In the genomic region with DNA sequence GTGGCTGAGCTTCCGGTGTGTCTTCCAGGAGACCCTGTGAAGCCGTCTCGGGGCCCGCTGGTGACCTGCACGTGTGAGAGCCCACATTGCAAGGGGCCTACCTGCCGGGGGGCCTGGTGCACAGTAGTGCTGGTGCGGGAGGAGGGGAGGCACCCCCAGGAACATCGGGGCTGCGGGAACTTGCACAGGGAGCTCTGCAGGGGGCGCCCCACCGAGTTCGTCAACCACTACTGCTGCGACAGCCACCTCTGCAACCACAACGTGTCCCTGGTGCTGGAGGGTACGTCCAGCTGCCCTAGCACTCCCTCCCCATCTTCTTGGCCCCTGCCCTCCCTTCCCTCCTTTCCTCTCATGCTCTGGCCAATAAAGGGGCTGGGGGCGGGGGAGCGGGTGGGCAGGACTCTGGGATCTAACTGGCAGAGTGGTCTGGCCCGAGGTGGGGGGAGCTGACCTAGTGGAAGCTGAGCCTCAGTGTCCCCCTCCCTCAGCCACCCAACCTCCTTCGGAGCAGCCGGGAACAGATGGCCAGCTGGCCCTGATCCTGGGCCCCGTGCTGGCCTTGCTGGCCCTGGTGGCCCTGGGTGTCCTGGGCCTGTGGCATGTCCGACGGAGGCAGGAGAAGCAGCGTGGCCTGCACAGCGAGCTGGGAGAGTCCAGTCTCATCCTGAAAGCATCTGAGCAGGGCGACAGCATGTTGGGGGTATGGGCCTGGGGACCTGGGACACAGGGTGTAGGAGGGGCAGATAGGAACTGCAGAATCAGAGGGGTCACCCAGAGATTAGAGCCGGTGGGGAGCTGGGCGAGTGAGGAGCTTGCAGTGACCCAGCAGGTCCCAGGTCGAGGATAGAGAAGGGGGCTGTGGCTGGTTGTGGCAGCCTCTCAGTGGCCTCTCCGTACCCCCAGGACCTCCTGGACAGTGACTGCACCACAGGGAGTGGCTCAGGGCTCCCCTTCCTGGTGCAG, we compare ENCODE assay signal across 15 cellular contexts. TPM values are rescaled to one million over a fixed set of nuclear protein-coding genes. Genes with fewer than 3 reads are reported as not detected.
DNase-seq lines count a peak whose midpoint lies in the region; ATAC-seq and TF ChIP-seq lines count a peak whose summit lies in the region.
"Had no signal": no experiment of that assay in that cellular context is flagged by ENCODE, and none has a peak within 500 bp of the region (broad histone marks: within the 10 kb centered on the region; RNA-seq: fewer than 3 reads in every experiment).

No MANE protein-coding gene starts in this region.

- no peaks in the 10 kb centered on the region for H3K9me3 ChIP-seq in DOHH2 (ENCODE audit: control insufficient read depth, insufficient read depth, low read length)
- H3K9me3 ChIP-seq in OCI-LY1 (ENCODE audit: low read length), result no peaks in the 10 kb centered on the region
- H3K9me3 ChIP-seq in psoas muscle, result no peaks in the 10 kb centered on the region

- H4K20me1 ChIP-seq in DOHH2 (ENCODE audit: control insufficient read depth, insufficient read depth, low read depth, low read length) (no peaks in the 10 kb centered on the region), OCI-LY1 (ENCODE audit: insufficient read depth, low read length) (no peaks in the 10 kb centered on the region)

- peak; percentile 47 for TF ChIP-seq CTCF in DOHH2 (IDR thresholded peaks at IDR 0.05; ENCODE audit: low read depth, low read length, poor library complexity, severe bottlenecking)
- TF ChIP-seq CTCF in OCI-LY1 (IDR thresholded peaks at IDR 0.05; ENCODE audit: low read length), result peak; percentile 38
- TF ChIP-seq CTCF in psoas muscle (IDR thresholded peaks at IDR 0.05), result no peak

- intact Hi-C loops in Right ventricle myocardium superior (cut with DNase I), result no loop called here
- intact Hi-C loops in psoas muscle (cut with DNase I), result no loop called here

- WGBS in psoas muscle, 3 donors, result 58 to 68% (median 63%) methylated on average over 28 to 30 of the region's 30 CpGs

- H3K27me3 ChIP-seq in DOHH2 (ENCODE audit: control insufficient read depth, low read length) (peaks cover 3% of the 10 kb centered on the region; the same call in 1 of the 2 replicates), OCI-LY1 (ENCODE audit: insufficient read depth, low read length) (no peaks in the 10 kb centered on the region; the same call in 1 of the 2 replicates), psoas muscle (ENCODE audit: insufficient read depth in 3 of 3, low read length in 2 of 3) (peaks cover 0 to under 1% (median 0%) of the 10 kb centered on the region in 3 donors)

- H3K36me3 ChIP-seq in DOHH2 (ENCODE audit: control insufficient read depth, low read length) (no peaks in the 10 kb centered on the region), OCI-LY1 (ENCODE audit: insufficient read depth, low read length) (no peaks in the 10 kb centered on the region), psoas muscle (ENCODE audit: insufficient read depth in 1 of 2, low read depth in 1 of 2) (peaks cover 0 to 11% of the 10 kb centered on the region in 2 donors)

- DNase-seq in Right ventricle myocardium superior, result peak; percentile 50
- DNase-seq in psoas muscle, result no peak
- no peak for DNase-seq in NCI-H187 treated with DMSO at 0.1 percent for 48 hours (lab: John Stamatoyannopoulos, UW)
- DNase-seq in DMS79 treated with DMSO at 0.1 percent for 48 hours (lab: John Stamatoyannopoulos, UW), result no peak
- DNase-seq in GM03348 (ENCODE audit: low spot score), result no peak
- DNase-seq: activated CD4-positive, CD25-positive, alpha-beta regulatory T cell; activated T-cell treated with anti-CD3 and anti-CD28 coated beads, Interleukin-2, amount 50 U/mL, for 4 hours; NCI-H2171 had no signal

- H3K9ac ChIP-seq in OCI-LY1 (ENCODE audit: low read length), result no peak overlapping the region
- H3K9ac ChIP-seq: KMS-11 had no signal

- H3K79me2 ChIP-seq in DOHH2 (ENCODE audit: control insufficient read depth, low read length) (no peaks in the 10 kb centered on the region), OCI-LY1 (ENCODE audit: insufficient read depth, low read length) (no peaks in the 10 kb centered on the region)

- H3K4me1 ChIP-seq in DOHH2 (ENCODE audit: control insufficient read depth, low read length) (no peaks in the 10 kb centered on the region), OCI-LY1 (ENCODE audit: insufficient read depth, low read length, severe bottlenecking) (no peaks in the 10 kb centered on the region), psoas muscle (peaks cover 12% of the 10 kb centered on the region)

- H3K9me2 ChIP-seq in DOHH2 (replicated peaks; ENCODE audit: control insufficient read depth, low read length) (no peaks in the 10 kb centered on the region), OCI-LY1 (ENCODE audit: low read depth, low read length) (no peaks in the 10 kb centered on the region)

- H2AFZ ChIP-seq in OCI-LY1 (ENCODE audit: low read length), result no peak overlapping the region

- H3K4me3 ChIP-seq in DOHH2 (ENCODE audit: low read length), result no peak overlapping the region
- H3K4me3 ChIP-seq in OCI-LY1 (ENCODE audit: low read depth, low read length, poor library complexity, severe bottlenecking), result no peak overlapping the region
- peak overlapping the region; percentile 70 for H3K4me3 ChIP-seq in psoas muscle
- H3K4me3 ChIP-seq: smooth muscle cell had no signal

- no peak overlapping the region for H3K27ac ChIP-seq in DOHH2 (ENCODE audit: low read depth, low read length)
- H3K27ac ChIP-seq in OCI-LY1 (ENCODE audit: low read depth, low read length, poor library complexity, severe bottlenecking), result no peak overlapping the region
- H3K27ac ChIP-seq in psoas muscle, result no peak overlapping the region
- H3K27ac ChIP-seq: C4-2B, KMS-11 had no signal

- no peaks in the 10 kb centered on the region for H3F3A ChIP-seq in DOHH2 (ENCODE audit: control insufficient read depth, insufficient read depth)
- no peaks in the 10 kb centered on the region for H3F3A ChIP-seq in OCI-LY1 (ENCODE audit: insufficient read depth, low read length)

- ATAC-seq in Right ventricle myocardium superior (ENCODE audit: poor library complexity) (no peak), psoas muscle (no peak), HG02970 (IDR thresholded peaks at IDR 0.05; ENCODE audit: low FRiP score, unreplicated experiment) (no peak)
- ATAC-seq: activated T-cell treated with anti-CD3 and anti-CD28 coated beads, Interleukin-2, amount 50 U/mL, for 4 hours had no signal

- H3K4me2 ChIP-seq in DOHH2 (ENCODE audit: low read length), result no peak overlapping the region
- H3K4me2 ChIP-seq in OCI-LY1 (ENCODE audit: low read length), result no peak overlapping the region
- H3K4me2 ChIP-seq: KMS-11, smooth muscle cell had no signal

RNA-seq across cellular contexts. Expression of a gene that starts 6.0 kb away (rescaled TPM):
- total RNA-seq in Right ventricle myocardium superior (35.1 TPM), psoas muscle (10 to 100 TPM; 24.1 to 40.8 (median 25.8) TPM)
- 10 to 100 TPM; 10.8 to 22.8 (median 13.9) TPM for polyA plus RNA-seq in psoas muscle

RNA-seq across cellular contexts. Expression of a gene that starts 25.4 kb away (rescaled TPM):
- total RNA-seq in Right ventricle myocardium superior (not detected), psoas muscle (not detected)
- under 1 TPM in 1 of 3 donors, not detected in 2; 0.16 TPM for polyA plus RNA-seq in psoas muscle
- total RNA-seq: activated T-cell treated with anti-CD3 and anti-CD28 coated beads, Interleukin-2, amount 50 U/mL, for 4 hours; astrocyte; smooth muscle cell had no signal

RNA-seq across cellular contexts. Expression of a gene that starts 38.1 kb away (rescaled TPM):
- total RNA-seq in Right ventricle myocardium superior, result 9.7 TPM
- 10 to 100 TPM; 10.5 to 16.6 (median 14.0) TPM for total RNA-seq in psoas muscle
- 10 to 100 TPM in 1 of 3 donors, 1 to 10 TPM in 2; 5.8 to 14.9 (median 6.0) TPM for polyA plus RNA-seq in psoas muscle
